ENCODE assay signal across 28 cellular contexts in the genomic region with DNA sequence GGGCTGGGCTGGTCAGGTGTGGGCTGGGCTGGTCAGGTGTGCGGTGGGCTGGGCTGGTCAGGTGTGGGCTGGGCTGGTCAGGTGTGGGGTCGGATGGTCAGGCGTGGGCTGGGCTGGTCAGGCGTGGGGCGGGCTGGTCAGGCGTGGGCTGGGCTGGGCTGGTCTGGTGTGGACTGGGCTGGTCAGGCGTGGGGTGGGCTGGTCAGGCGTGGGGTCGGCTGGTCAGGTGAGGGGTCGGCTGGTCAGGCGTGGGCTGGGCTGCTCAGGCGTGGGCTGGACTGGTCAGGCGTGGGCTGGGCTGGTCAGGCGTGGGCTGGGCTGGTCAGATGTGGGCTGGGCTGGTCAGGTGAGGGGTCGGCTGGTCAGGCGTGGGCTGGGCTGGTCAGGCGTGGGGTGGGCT. TPM values are rescaled to one million over a fixed set of nuclear protein-coding genes. Genes with fewer than 3 reads are reported as not detected.
"Had no signal": no experiment of that assay in that cellular context is flagged by ENCODE, and none has a peak within 500 bp of the region (broad histone marks: within the 10 kb centered on the region; RNA-seq: fewer than 3 reads in every experiment).

No MANE protein-coding gene starts in this region.

- H3K9ac ChIP-seq: neural progenitor cell had no signal

- H3K4me1 ChIP-seq: pancreas, vagina had no signal

- H3K27ac ChIP-seq: lower lobe of right lung, neural progenitor cell, pancreas, prostate gland, skin epidermis, stomach, testis, thyroid gland, transverse colon, vagina had no signal

- H3K27me3 ChIP-seq: pancreas, testis, thyroid gland, upper lobe of left lung, vagina had no signal

- H3K9me3 ChIP-seq: lower lobe of right lung, pancreas, prostate gland, stomach, testis, thyroid gland, transverse colon, upper lobe of left lung, vagina had no signal

- H2AFZ ChIP-seq: neural progenitor cell had no signal

- H3K4me2 ChIP-seq: neural progenitor cell had no signal

- DNase-seq: hypothalamus; immature natural killer cell; islet precursor cell; lower lobe of right lung; mammary epithelial cell; mesendoderm; naive B cell; natural killer cell; nephron progenitor cell; retina; stimulated activated CD4-positive, alpha-beta T cell treated with anti-CD3 and anti-CD28 coated beads, Interleukin-12 subunit alpha, Interleukin-12 subunit beta, amount 100 ng/mL, for 4 hours; stimulated activated CD4-positive, alpha-beta T cell treated with anti-CD3 and anti-CD28 coated beads, Interleukin-15, amount 100 ng/mL, for 24 hours; stimulated activated CD4-positive, alpha-beta T cell treated with anti-CD3 and anti-CD28 coated beads, Interleukin-2, amount 100 ng/mL, for 24 hours; stimulated activated CD4-positive, alpha-beta T cell treated with anti-CD3 and anti-CD28 coated beads, Interleukin-4, amount 100 ng/mL, for 1 hour; stimulated activated naive B cell treated with anti-CD40 and anti-IgM and Interleukin-4, amounts not matched to agents 10 μg/mL and 1 μg/mL and 100 μg/mL, for 72 hours; stimulated activated naive CD8-positive, alpha-beta T cell treated with anti-CD3 and anti-CD28 coated beads, Interleukin-15, Interleukin-2, amounts not matched to agents 100 U/mL and 50 U/mL, for 24 hours; stomach; testis; thyroid gland; transverse colon had no signal

- H3K4me3 ChIP-seq: lower lobe of right lung, neural progenitor cell, pancreas, prostate gland, skin epidermis, stomach, testis, thyroid gland, transverse colon, upper lobe of left lung, vagina had no signal

- ATAC-seq: lower lobe of right lung; natural killer cell; pancreas; right cardiac atrium; sciatic nerve; stimulated activated naive B cell treated with anti-CD40 and anti-IgM and Interleukin-4, amounts not matched to agents 10 μg/mL and 1 μg/mL and 100 μg/mL, for 72 hours; stimulated activated naive CD8-positive, alpha-beta T cell treated with anti-CD3 and anti-CD28 coated beads, Interleukin-15, Interleukin-2, amounts not matched to agents 100 U/mL and 50 U/mL, for 24 hours had no signal

- H3K36me3 ChIP-seq: lower lobe of right lung, neural progenitor cell, pancreas, prostate gland, stomach, thyroid gland, transverse colon, upper lobe of left lung, vagina had no signal

- FAIRE-seq: pancreas had no signal

RNA-seq across cellular contexts. Expression of a gene that starts 26.2 kb away (rescaled TPM):
- polyA plus RNA-seq: mammary epithelial cell had no signal
